8 cellular contexts compared by ENCODE assay signal in the genomic region with DNA sequence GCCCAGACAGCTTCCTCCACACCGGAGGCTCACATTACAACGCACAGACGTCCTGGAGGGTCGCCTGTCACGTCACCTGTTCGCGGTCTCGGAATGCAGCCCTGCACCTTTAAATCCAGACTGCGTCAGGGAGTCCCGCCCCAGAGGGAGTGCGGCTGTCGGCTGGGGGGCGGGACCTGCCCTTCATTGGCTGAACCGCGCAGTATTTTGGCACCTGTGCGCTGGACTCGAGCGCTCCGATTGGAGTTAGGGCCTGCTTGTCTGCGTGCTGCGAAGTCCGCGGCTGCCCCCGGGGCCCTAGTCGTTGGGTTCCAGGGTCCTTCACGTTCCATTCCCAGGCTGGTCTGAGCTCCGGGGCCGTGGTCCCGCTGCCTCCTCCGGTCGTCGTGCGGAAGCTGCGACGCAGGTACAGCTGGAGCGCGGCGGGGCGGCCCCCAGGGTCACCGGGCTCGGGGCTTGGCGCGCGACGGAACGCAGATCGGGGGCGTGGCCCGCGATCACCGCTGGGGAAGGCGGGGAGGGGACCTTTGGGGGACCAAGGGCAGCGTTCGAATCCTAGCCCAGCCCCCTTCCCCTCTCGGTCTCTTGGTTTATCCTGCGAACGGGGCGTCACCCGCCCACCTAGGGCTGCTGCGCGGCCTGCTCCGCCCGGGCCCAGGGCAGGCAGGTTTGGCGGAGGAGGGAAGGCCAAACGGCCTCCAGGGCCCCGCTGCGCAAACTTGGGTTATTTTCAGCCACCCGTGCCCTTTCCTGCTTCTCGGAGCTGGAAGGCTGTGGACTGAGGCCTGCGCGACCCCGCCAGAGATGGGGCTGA. TPM values are rescaled to one million over a fixed set of nuclear protein-coding genes. Genes with fewer than 3 reads are reported as not detected.
DNase-seq lines count a peak whose midpoint lies in the region; ATAC-seq and TF ChIP-seq lines count a peak whose summit lies in the region.

A gene with protein sequence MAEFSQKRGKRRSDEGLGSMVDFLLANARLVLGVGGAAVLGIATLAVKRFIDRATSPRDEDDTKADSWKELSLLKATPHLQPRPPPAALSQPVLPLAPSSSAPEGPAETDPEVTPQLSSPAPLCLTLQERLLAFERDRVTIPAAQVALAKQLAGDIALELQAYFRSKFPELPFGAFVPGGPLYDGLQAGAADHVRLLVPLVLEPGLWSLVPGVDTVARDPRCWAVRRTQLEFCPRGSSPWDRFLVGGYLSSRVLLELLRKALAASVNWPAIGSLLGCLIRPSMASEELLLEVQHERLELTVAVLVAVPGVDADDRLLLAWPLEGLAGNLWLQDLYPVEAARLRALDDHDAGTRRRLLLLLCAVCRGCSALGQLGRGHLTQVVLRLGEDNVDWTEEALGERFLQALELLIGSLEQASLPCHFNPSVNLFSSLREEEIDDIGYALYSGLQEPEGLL (plus strand): TSS at position 331 of the 814 bp plus-strand sequence. CDS start 2,059 bp downstream, outside the sequence.

- H3K4me1 ChIP-seq in right cardiac atrium (ENCODE audit: control insufficient read depth, insufficient read depth, low read length), result peaks cover 14% of the 10 kb centered on the region
- H3K4me1 ChIP-seq in uterus, result peaks cover 0 to 35% of the 10 kb centered on the region in 2 donors

- in situ Hi-C loops in GM13977 (cut with MboI; ENCODE audit: low pct_unique_long_range_greater_than_20kb, low sequenced_read_pairs, unreplicated experiment), result no loop called here

- H3K4me3 ChIP-seq in right cardiac atrium (ENCODE audit: low read length) (peak within 1 kb of the TSS; percentile 66), uterus (peak within 1 kb of the TSS; percentile 73 to 88)

- H3K4me1 Mint-ChIP-seq in T-helper 17 cell, result peaks cover 30% of the 10 kb centered on the region

- H3K27ac Mint-ChIP-seq in T-helper 17 cell, result peak within 1 kb of the TSS; percentile 68

- no peaks in the 10 kb centered on the region for H3K27me3 Mint-ChIP-seq in T-helper 17 cell

- ATAC-seq in HG02870 (IDR thresholded peaks at IDR 0.05; ENCODE audit: unreplicated experiment) (peak; percentile 77), T-helper 17 cell (peak; percentile 92), right cardiac atrium (peak; percentile 91 to 92)

- H3K27ac ChIP-seq in right cardiac atrium (ENCODE audit: low read length) (peak within 1 kb of the TSS; percentile 86), uterus (peak within 1 kb of the TSS; percentile 86 to 93)

- under 1% methylated on average over 72 of the region's 72 CpGs for WGBS in right cardiac atrium

- intact Hi-C loops in right cardiac atrium (cut with DNase I) (loop anchor here in 1 of 4 donors (10.0 kb wide), 1 partner anchor 56 kb away; no protein-coding TSS in a partner anchor), uterus (cut with DNase I; ENCODE audit: low total_unique reads) (no loop called here)

- H3K9me3 ChIP-seq in T-helper 17 cell (ENCODE audit: control insufficient read depth, low read length, poor library complexity, severe bottlenecking), result no peaks in the 10 kb centered on the region
- no peaks in the 10 kb centered on the region for H3K9me3 ChIP-seq in right cardiac atrium (ENCODE audit: control insufficient read depth, low read length)
- H3K9me3 ChIP-seq in uterus, result no peaks in the 10 kb centered on the region

- peak; percentile 10 to 68 for TF ChIP-seq POLR2A in uterus (IDR thresholded peaks at IDR 0.05)

- no peaks in the 10 kb centered on the region for H3K36me3 ChIP-seq in uterus

- no peaks in the 10 kb centered on the region for H3K27me3 ChIP-seq in right cardiac atrium (ENCODE audit: control insufficient read depth, insufficient read depth)
- H3K27me3 ChIP-seq in uterus, result no peaks in the 10 kb centered on the region

- DNase-seq in GM13977 (ENCODE audit: low spot score) (peak; percentile 99), NCI-H1694 treated with DMSO at 0.1 percent for 48 hours (lab: John Stamatoyannopoulos, UW) (peak; percentile 88), T-helper 17 cell (peak; percentile 86 to 88 (median 88)), anterior cingulate cortex (lab: John Stamatoyannopoulos, UW) (peak; percentile 46 to 98 (median 92)), right cardiac atrium (peak; percentile 96 to 99 (median 98)), pulmonary artery endothelial cell (ENCODE audit: low read depth, low spot score) (peak; percentile 78), uterus (peak; percentile 95 to 96)

- H3K4me3 Mint-ChIP-seq in T-helper 17 cell, result peak within 1 kb of the TSS; percentile 86

- TF ChIP-seq CTCF in GM13977 (IDR thresholded peaks at IDR 0.05; ENCODE audit: extremely low read depth, insufficient read depth, missing control alignments) (no peak), uterus (IDR thresholded peaks at IDR 0.05) (peak in 1 of 4 experiments; percentile 35)

- H3K36me3 Mint-ChIP-seq in T-helper 17 cell (ENCODE audit: low read depth), result no peaks in the 10 kb centered on the region

RNA-seq across cellular contexts. Expression of the gene that starts here (rescaled TPM):
- total RNA-seq in T-helper 17 cell (10 to 100 TPM in 1 of 2 donors, 1 to 10 TPM in 1; 6.1 to 10.2 TPM), right cardiac atrium (10 to 100 TPM; 17.6 to 20.7 (median 19.6) TPM), pulmonary artery endothelial cell (10.6 and 16.7 TPM in 2 replicates), uterus (10 to 100 TPM; 12.8 to 34.5 (median 18.1) TPM)
- 13.1 TPM for polyA plus RNA-seq in right cardiac atrium

Comparison
In these comparisons a context has a peak if more than half of its experiments do, and no peak if none do; other contexts are left out.
1. Peak in every context shown above with its lines: DNase-seq, ATAC-seq, H3K4me3 ChIP-seq and H3K27ac ChIP-seq.